Comparison of ENCODE assay signal across 1 cellular context in genomic region chr12:52050771-52051541, GRCh38.
TF ChIP-seq lines count a peak whose summit lies in the region.

Gene NR4A1, plus strand, starts transcription at chr12:52051442. Its CDS starts 2,887 bp downstream, at chr12:52054329.

TF ChIP-seq in HEK293, 187 proteins besides CTCF, POLR2A, EP300 and RAD21 (continued from another document and continues in another):
- TF ChIP-seq PRDM2 (tag by site-specific recombination; IDR thresholded peaks at IDR 0.05; ENCODE audit: borderline replicate concordance): no peak
- no peak for TF ChIP-seq ZNF529 (tag by site-specific recombination; IDR thresholded peaks at IDR 0.05; ENCODE audit: insufficient replicate concordance)
- no peak for TF ChIP-seq ZNF571 (tag by site-specific recombination; IDR thresholded peaks at IDR 0.05)
- no peak for TF ChIP-seq ZNF704 (tag by site-specific recombination; IDR thresholded peaks at IDR 0.05)
- TF ChIP-seq ZNF518A (tag by site-specific recombination; conservative IDR thresholded peaks at IDR 0.05; ENCODE audit: low read depth): no peak
- TF ChIP-seq ZNF433 (tag by site-specific recombination; IDR thresholded peaks at IDR 0.05; ENCODE audit: low read depth): no peak
- no peak for TF ChIP-seq ZNF132 (tag by site-specific recombination; IDR thresholded peaks at IDR 0.05; ENCODE audit: borderline replicate concordance)
- TF ChIP-seq ZEB2 (tag by site-specific recombination; IDR thresholded peaks at IDR 0.05): no peak; the same call in none of the 2 replicates
- TF ChIP-seq ZNF747 (tag by site-specific recombination; IDR thresholded peaks at IDR 0.05): no peak
- TF ChIP-seq ZBTB44 (tag by site-specific recombination; IDR thresholded peaks at IDR 0.05): no peak
- no peak for TF ChIP-seq ZNF280D (tag by site-specific recombination; IDR thresholded peaks at IDR 0.05)
- TF ChIP-seq ZBTB26 (tag by site-specific recombination; optimal IDR thresholded peaks at IDR 0.05): peak; percentile 87
- peak; percentile 85 for TF ChIP-seq ZNF341 (tag by site-specific recombination; IDR thresholded peaks at IDR 0.05; ENCODE audit: low read depth)
- TF ChIP-seq ZSCAN4 (tag by site-specific recombination; IDR thresholded peaks at IDR 0.05): no peak
- peak; percentile 88 for TF ChIP-seq TCF7L2 (IDR thresholded peaks at IDR 0.05; ENCODE audit: borderline replicate concordance, low read depth, low read length)
- TF ChIP-seq ZNF624 (tag by site-specific recombination; IDR thresholded peaks at IDR 0.05): no peak
- peak; percentile 28; the same call in 1 of the 2 replicates for TF ChIP-seq ZNF639 (tag by site-specific recombination; IDR thresholded peaks at IDR 0.05)
- no peak for TF ChIP-seq ZNF48 (tag by site-specific recombination; IDR thresholded peaks at IDR 0.05)
- peak; percentile 84 for TF ChIP-seq KLF9 (tag by site-specific recombination; IDR thresholded peaks at IDR 0.05; ENCODE audit: low read depth)
- no peak for TF ChIP-seq ZNF514 (tag by site-specific recombination; IDR thresholded peaks at IDR 0.05)
- no peak for TF ChIP-seq ZNF585B (tag by site-specific recombination; IDR thresholded peaks at IDR 0.05)
- no peak for TF ChIP-seq BCL11B (tag by site-specific recombination; IDR thresholded peaks at IDR 0.05; ENCODE audit: low read depth)
- TF ChIP-seq SP7 (tag by site-specific recombination; IDR thresholded peaks at IDR 0.05): peak; percentile 81
- TF ChIP-seq ZBTB7A (tag by site-specific recombination; IDR thresholded peaks at IDR 0.05; ENCODE audit: low read depth): peak; percentile 23; the same call in 1 of the 2 replicates
- no peak for TF ChIP-seq ZNF548 (tag by site-specific recombination; IDR thresholded peaks at IDR 0.05)
- no peak for TF ChIP-seq ZNF426 (tag by site-specific recombination; IDR thresholded peaks at IDR 0.05)
- TF ChIP-seq KLF7 (tag by site-specific recombination; IDR thresholded peaks at IDR 0.05; ENCODE audit: borderline replicate concordance): peak; percentile 62; the same call in 1 of the 2 replicates
- TF ChIP-seq ZNF146 (tag by site-specific recombination; IDR thresholded peaks at IDR 0.05): no peak
- no peak for TF ChIP-seq BCL6B (tag by site-specific recombination; IDR thresholded peaks at IDR 0.05)
- TF ChIP-seq ZNF274 (IDR thresholded peaks at IDR 0.05; ENCODE audit: low read length): no peak
- TF ChIP-seq ZNF274 (tag by site-specific recombination; IDR thresholded peaks at IDR 0.05; ENCODE audit: borderline replicate concordance): no peak
- no peak for TF ChIP-seq ZNF785 (tag by site-specific recombination; IDR thresholded peaks at IDR 0.05)
- no peak for TF ChIP-seq ZNF776 (tag by site-specific recombination; IDR thresholded peaks at IDR 0.05; ENCODE audit: borderline replicate concordance)
- peak; percentile 92 for TF ChIP-seq ZBTB21 (tag by site-specific recombination; IDR thresholded peaks at IDR 0.05)
- TF ChIP-seq YY1 (tag by site-specific recombination; IDR thresholded peaks at IDR 0.05): 0 out of 2 replicates have a peak, but pooled peaks have one; percentile 19
